Comparison of ENCODE assay signal across 19 cellular contexts in the genomic region with DNA sequence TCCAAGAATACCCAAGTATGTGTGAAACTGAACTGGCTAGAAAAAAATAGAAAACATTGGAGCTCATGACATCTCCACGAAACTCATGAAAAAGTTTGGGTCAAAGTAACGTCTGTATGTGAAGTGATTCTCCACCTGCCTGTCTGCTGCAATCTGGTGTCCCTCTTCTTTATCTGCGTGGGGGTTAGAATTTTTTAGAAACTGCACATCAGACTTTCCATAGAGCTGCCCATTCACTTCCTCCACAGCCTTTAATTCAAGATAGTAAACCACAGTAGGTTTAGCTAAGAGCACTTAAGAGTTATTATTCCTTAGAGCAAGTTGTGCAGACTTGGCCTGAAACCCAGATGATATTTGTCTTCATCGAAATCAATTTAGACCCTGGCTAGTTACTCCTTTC. TPM values are rescaled to one million over a fixed set of nuclear protein-coding genes. Genes with fewer than 3 reads are reported as not detected.
A peak's percentile ranks its signal among the peaks of the same experiment; 100 is the strongest.
DNase-seq lines count a peak whose midpoint lies in the region; ATAC-seq, FAIRE-seq and TF ChIP-seq lines count a peak whose summit lies in the region.
"Had no signal": no experiment of that assay in that cellular context is flagged by ENCODE, and none has a peak within 500 bp of the region (broad histone marks: within the 10 kb centered on the region; RNA-seq: fewer than 3 reads in every experiment).

No MANE protein-coding gene starts in this region.

- no peak overlapping the region for H3K27ac ChIP-seq in K562 (ENCODE audit: extremely low read depth, low read depth, low read length)
- H3K27ac ChIP-seq: C4-2B had no signal

- no peak for TF ChIP-seq RAD21 in K562 (CRISPR knock-in tag; conservative IDR thresholded peaks at IDR 0.05 in 1 of 2, IDR thresholded peaks at IDR 0.05 in 1 of 2)

- peak; percentile 46 for ATAC-seq in activated naive CD8-positive, alpha-beta T cell treated with anti-CD3 and anti-CD28 coated beads, Interleukin-2, amount 50 U/mL, for 24 hours
- ATAC-seq in K562 (no peak), GM21619 (IDR thresholded peaks at IDR 0.05; ENCODE audit: unreplicated experiment) (no peak)
- ATAC-seq: CD8-positive, alpha-beta T cell had no signal

- H3K36me3 ChIP-seq in K562 (ENCODE audit: control insufficient read depth, insufficient read depth, low read length) (0 out of 3 replicates have a peak, but pooled peaks cover 2% of the 10 kb centered on the region), BE2C (no peaks in the 10 kb centered on the region)

- H3K4me1 Mint-ChIP-seq in activated naive CD8-positive, alpha-beta T cell treated with anti-CD3 and anti-CD28 coated beads, Interleukin-2, amount 50 U/mL, for 24 hours: peaks cover 6% of the 10 kb centered on the region
- H3K4me1 Mint-ChIP-seq in activated naive CD8-positive, alpha-beta T cell treated with anti-CD3 and anti-CD28 coated beads for 36 hours: peaks cover 6% of the 10 kb centered on the region
- H3K4me1 Mint-ChIP-seq: B cell had no signal

- POLR2A ChIA-PET in K562 (lab: Yijun Ruan, JAX): interaction anchor here (0.8 to 2.4 kb wide), 2 partner anchors 11 to 38 kb away, joined by 3 to 8 read pairs; no protein-coding TSS in a partner anchor

- H3K4me3 ChIP-seq in K562 (no peak overlapping the region), BE2C (ENCODE audit: low read depth, low read length) (no peak overlapping the region)

- no peaks in the 10 kb centered on the region for H3K9me3 ChIP-seq in K562 (replicated peaks; ENCODE audit: control insufficient read depth, insufficient read depth, low read depth, low read length)
- H3K9me3 ChIP-seq in BE2C: no peaks in the 10 kb centered on the region

- no peak for TF ChIP-seq POLR2A in K562 (conservative IDR thresholded peaks at IDR 0.05)

- intact Hi-C loops in K562 (cut with micrococcal nuclease): no loop called here

- in situ Hi-C loops in K562 (cut with MboI): no loop called here

- no peaks in the 10 kb centered on the region for H4K20me1 ChIP-seq in K562 (replicated peaks; ENCODE audit: control insufficient read depth, insufficient read depth, low read length)

- no peaks in the 10 kb centered on the region for H3K36me3 Mint-ChIP-seq in activated naive CD8-positive, alpha-beta T cell treated with anti-CD3 and anti-CD28 coated beads, Interleukin-2, amount 50 U/mL, for 24 hours (ENCODE audit: low read depth)
- no peaks in the 10 kb centered on the region for H3K36me3 Mint-ChIP-seq in activated naive CD8-positive, alpha-beta T cell treated with anti-CD3 and anti-CD28 coated beads for 36 hours
- H3K36me3 Mint-ChIP-seq: CD8-positive, alpha-beta T cell; IgD-negative memory B cell had no signal

- no peaks in the 10 kb centered on the region for H3K9me1 ChIP-seq in K562 (ENCODE audit: control insufficient read depth, insufficient read depth, low read length)

- no peaks in the 10 kb centered on the region for H3K9me3 Mint-ChIP-seq in activated naive CD8-positive, alpha-beta T cell treated with anti-CD3 and anti-CD28 coated beads, Interleukin-2, amount 50 U/mL, for 24 hours
- no peaks in the 10 kb centered on the region for H3K9me3 Mint-ChIP-seq in activated naive CD8-positive, alpha-beta T cell treated with anti-CD3 and anti-CD28 coated beads for 36 hours
- H3K9me3 Mint-ChIP-seq: CD8-positive, alpha-beta T cell; H9; HFFc6; IgD-negative memory B cell had no signal

- WGBS in K562 (ENCODE audit: insufficient coverage, low coverage, missing lambda C conversion rate): 6% methylated on average over 4 of the region's 4 CpGs

- FAIRE-seq in K562 (lab: Jason Lieb, UNC): no peak
- FAIRE-seq: A204.1, D721Med had no signal

- H3K4me2 ChIP-seq in K562 (ENCODE audit: insufficient read depth, low read length): no peak overlapping the region

- H3K4me3 Mint-ChIP-seq in activated naive CD8-positive, alpha-beta T cell treated with anti-CD3 and anti-CD28 coated beads, Interleukin-2, amount 50 U/mL, for 24 hours: no peak overlapping the region
- no peak overlapping the region for H3K4me3 Mint-ChIP-seq in activated naive CD8-positive, alpha-beta T cell treated with anti-CD3 and anti-CD28 coated beads for 36 hours
- H3K4me3 Mint-ChIP-seq: B cell; CD8-positive, alpha-beta T cell; H9; HFFc6; IgD-negative memory B cell had no signal

- TF ChIP-seq EP300 in K562 (IDR thresholded peaks at IDR 0.05; ENCODE audit: low read length): no peak

- CTCF ChIA-PET in K562 (lab: Yijun Ruan, JAX; ENCODE audit: low intra/inter-chr PET ratio): interaction anchor here (0.6 kb wide), 1 partner anchor 520 kb away, joined by 8 read pairs; no protein-coding TSS in a partner anchor

- no peak overlapping the region for H3K9ac ChIP-seq in K562 (ENCODE audit: insufficient read depth in 1 of 2, low read depth in 2 of 2, low read length in 2 of 2)

- BruUV-seq in K562 (replicated peaks; lab: Mats Ljungman, UMichigan): no TSS peak

- peaks cover 0 to 8% of the 10 kb centered on the region in 2 experiments; a peak in 2 of 5 replicates for H3K4me1 ChIP-seq in K562 (replicated peaks in 1 of 2; ENCODE audit: control insufficient read depth in 2 of 2, insufficient read depth in 2 of 2, low read length in 2 of 2)
- peaks cover 5% of the 10 kb centered on the region; the same call in 1 of the 2 replicates for H3K4me1 ChIP-seq in BE2C

- no peaks in the 10 kb centered on the region for H3K27me3 ChIP-seq in K562 (ENCODE audit: control insufficient read depth in 2 of 2, insufficient read depth in 2 of 2, low read length in 2 of 2)
- H3K27me3 ChIP-seq in BE2C: no peaks in the 10 kb centered on the region

- no peaks in the 10 kb centered on the region for H3K79me2 ChIP-seq in K562 (ENCODE audit: control insufficient read depth, insufficient read depth, low read length)

- no peak for DNase-seq in activated naive CD8-positive, alpha-beta T cell treated with anti-CD3 and anti-CD28 coated beads, Interleukin-2, amount 50 U/mL, for 24 hours
- DNase-seq in activated naive CD8-positive, alpha-beta T cell treated with anti-CD3 and anti-CD28 coated beads for 36 hours: no peak
- DNase-seq in OCI-M1 (lab: John Stamatoyannopoulos, UW) (peak; percentile 67), K562 (ENCODE audit: extremely low read depth in 1 of 4, low spot score in 3 of 4) (no peak), BE2C (no peak), T-helper 2 cell (no peak)
- DNase-seq: CD8-positive, alpha-beta T cell; COR-L47; DND-41; GDM1; GOT3; H9; HFFc6 had no signal

- TF ChIP-seq CTCF in K562 (IDR thresholded peaks at IDR 0.05 in 2 of 3, conservative IDR thresholded peaks at IDR 0.05 in 1 of 3; ENCODE audit: insufficient read depth in 2 of 3, low read depth in 1 of 3, low read length in 3 of 3) (no peak), BE2C (IDR thresholded peaks at IDR 0.05; ENCODE audit: low read depth, low read length) (no peak)

- H3K27me3 Mint-ChIP-seq in activated naive CD8-positive, alpha-beta T cell treated with anti-CD3 and anti-CD28 coated beads, Interleukin-2, amount 50 U/mL, for 24 hours: peaks cover 8% of the 10 kb centered on the region
- H3K27me3 Mint-ChIP-seq in activated naive CD8-positive, alpha-beta T cell treated with anti-CD3 and anti-CD28 coated beads for 36 hours: peaks cover 17% of the 10 kb centered on the region

- H2AFZ ChIP-seq in K562 (ENCODE audit: low read depth, low read length): no peak overlapping the region

- no peak overlapping the region for H3K27ac Mint-ChIP-seq in activated naive CD8-positive, alpha-beta T cell treated with anti-CD3 and anti-CD28 coated beads, Interleukin-2, amount 50 U/mL, for 24 hours
- no peak overlapping the region for H3K27ac Mint-ChIP-seq in activated naive CD8-positive, alpha-beta T cell treated with anti-CD3 and anti-CD28 coated beads for 36 hours
- H3K27ac Mint-ChIP-seq: B cell; CD8-positive, alpha-beta T cell; H9; HFFc6; IgD-negative memory B cell had no signal

TF ChIP-seq in K562, 482 proteins besides CTCF, POLR2A, EP300 and RAD21 (continues in another document):
- TF ChIP-seq ARNT (IDR thresholded peaks at IDR 0.05): no peak
- no peak for TF ChIP-seq ZBTB8A (IDR thresholded peaks at IDR 0.05; ENCODE audit: partially characterized antibody)
- TF ChIP-seq, protein P1, sequence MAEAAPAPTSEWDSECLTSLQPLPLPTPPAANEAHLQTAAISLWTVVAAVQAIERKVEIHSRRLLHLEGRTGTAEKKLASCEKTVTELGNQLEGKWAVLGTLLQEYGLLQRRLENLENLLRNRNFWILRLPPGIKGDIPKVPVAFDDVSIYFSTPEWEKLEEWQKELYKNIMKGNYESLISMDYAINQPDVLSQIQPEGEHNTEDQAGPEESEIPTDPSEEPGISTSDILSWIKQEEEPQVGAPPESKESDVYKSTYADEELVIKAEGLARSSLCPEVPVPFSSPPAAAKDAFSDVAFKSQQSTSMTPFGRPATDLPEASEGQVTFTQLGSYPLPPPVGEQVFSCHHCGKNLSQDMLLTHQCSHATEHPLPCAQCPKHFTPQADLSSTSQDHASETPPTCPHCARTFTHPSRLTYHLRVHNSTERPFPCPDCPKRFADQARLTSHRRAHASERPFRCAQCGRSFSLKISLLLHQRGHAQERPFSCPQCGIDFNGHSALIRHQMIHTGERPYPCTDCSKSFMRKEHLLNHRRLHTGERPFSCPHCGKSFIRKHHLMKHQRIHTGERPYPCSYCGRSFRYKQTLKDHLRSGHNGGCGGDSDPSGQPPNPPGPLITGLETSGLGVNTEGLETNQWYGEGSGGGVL (CRISPR knock-in tag; IDR thresholded peaks at IDR 0.05): no peak
- TF ChIP-seq E2F3 (CRISPR knock-in tag; IDR thresholded peaks at IDR 0.05): no peak
- no peak for TF ChIP-seq HNRNPH1 (optimal IDR thresholded peaks at IDR 0.05; ENCODE audit: low read depth, low read length)
- TF ChIP-seq NFIC (IDR thresholded peaks at IDR 0.05): no peak

RNA-seq across cellular contexts. Expression of gene SCIN, which starts 55.3 kb away (rescaled TPM):
- under 1 TPM; 0.20 to 0.47 TPM for total RNA-seq in activated naive CD8-positive, alpha-beta T cell treated with anti-CD3 and anti-CD28 coated beads for 36 hours
- total RNA-seq in K562 (2011; cell fraction: chromatin; rRNA removed; ENCODE audit: low replicate concordance): 1.1 and 8.3 TPM in 2 replicates
- 0.33 and 1.4 TPM in 2 replicates for total RNA-seq in K562 (2011; cell fraction: nucleolus; rRNA removed)
- 2.2 and 3.5 TPM in 2 replicates for total RNA-seq in K562 (2011; cell fraction: nucleoplasm; rRNA removed)
- total RNA-seq in K562 (2014; rRNA removed) (9.8 and 10.9 TPM in 2 replicates), K562 (2014; rRNA removed; fragmentation: Illumina TruSeq; extraction: Trizol) (14.7 and 17.2 TPM in 2 replicates), K562 (2015; rRNA removed; fragmentation: Illumina TruSeq; extraction: Trizol) (14.4 and 18.2 TPM in 2 replicates), K562 (2021) (9.7 and 10.6 TPM in 2 replicates)
- polyA plus RNA-seq in K562 (2011; rRNA removed) (0.67 and 1.0 TPM in 2 replicates), K562 (2014; fragmentation: Illumina TruSeq; extraction: Trizol) (11.4 and 12.6 TPM in 2 replicates), K562 (2014; fragmentation: Nextera tagmentation; extraction: Ambion mirVana) (10 to 100 TPM in 1 of 2 experiments, 1 to 10 TPM in 1; 4.5 to 10.4 TPM), K562 (2014; rRNA removed) (10.3 and 10.9 TPM in 2 replicates)
- polyA plus RNA-seq in K562 (2011; cell fraction: cytosol; rRNA removed): 0.12 and 0.50 TPM in 2 replicates
- 0.17 and 0.32 TPM in 2 replicates for polyA plus RNA-seq in K562 (2011; cell fraction: nucleus; rRNA removed)
- polyA plus RNA-seq in K562 (2012): 17.7 and 29.9 TPM in 2 replicates
- 0.63 and 1.0 TPM in 2 replicates for polyA minus RNA-seq in K562 (2011; rRNA and poly(A)+ RNA removed)
- not detected in 2 replicates for polyA minus RNA-seq in K562 (2011; cell fraction: cytosol; rRNA and poly(A)+ RNA removed)
- 0.54 and 1.00 TPM in 2 replicates for polyA minus RNA-seq in K562 (2011; cell fraction: nucleus; rRNA and poly(A)+ RNA removed)
- polyA plus RNA-seq in BE2C (2012; ENCODE audit: insufficient read depth, insufficient read length, low read depth): 0.11 TPM
- total RNA-seq: CD8-positive, alpha-beta T cell had no signal
